In genomic region chr2:147525724-147526489, GRCh38 we compare ENCODE assay signal across 14 cellular contexts.
DNase-seq lines count a peak whose midpoint lies in the region; ATAC-seq and TF ChIP-seq lines count a peak whose summit lies in the region.
"Had no signal": no experiment of that assay in that cellular context is flagged by ENCODE, and none has a peak within 500 bp of the region (broad histone marks: within the 10 kb centered on the region; RNA-seq: fewer than 3 reads in every experiment).

No MANE protein-coding gene starts in this region.

- no peak overlapping the region for H3K27ac Mint-ChIP-seq in activated CD4-positive, alpha-beta T cell treated with anti-CD3 and anti-CD28 coated beads for 36 hours
- H3K27ac Mint-ChIP-seq: stimulated activated effector memory CD8-positive, alpha-beta T cell treated with anti-CD3 and anti-CD28 coated beads, Interleukin-12 subunit alpha, Interleukin-12 subunit beta, amount 100 ng/mL, for 72 hours had no signal

- 16 to 29% (median 25%) methylated on average over 3 of the region's 3 CpGs for WGBS in stomach, 5 donors

- TF ChIP-seq EP300 in stomach (IDR thresholded peaks at IDR 0.05) = no peak

- POLR2A ChIA-PET in activated CD4-positive, alpha-beta T cell treated with anti-CD3 and anti-CD28 coated beads for 36 hours (lab: Charles Lee) = interaction anchor here (0.6 kb wide), 1 partner anchor 137 kb away, joined by 4 read pairs; no protein-coding TSS in a partner anchor

- no peaks in the 10 kb centered on the region for H3K9me3 ChIP-seq in stomach
- H3K9me3 ChIP-seq: SJSA1 had no signal

- TF ChIP-seq CTCF in stomach (IDR thresholded peaks at IDR 0.05) = no peak

- peaks cover 3 to 12% (median 8%) of the 10 kb centered on the region in 4 donors for H3K4me1 ChIP-seq in stomach
- H3K4me1 ChIP-seq: SJSA1 had no signal

- no peaks in the 10 kb centered on the region for H3K9me3 Mint-ChIP-seq in activated CD4-positive, alpha-beta T cell treated with anti-CD3 and anti-CD28 coated beads for 36 hours (ENCODE audit: low read depth)

- intact Hi-C loops in activated CD4-positive, alpha-beta T cell treated with anti-CD3 and anti-CD28 coated beads for 36 hours (cut with DNase I, micrococcal nuclease) = no loop called here
- intact Hi-C loops in stomach (cut with DNase I; ENCODE audit: low total_unique reads) = no loop called here
- intact Hi-C loops in cardiac septum (cut with DNase I) = no loop called here

- H3K27me3 ChIP-seq in stomach = no peaks in the 10 kb centered on the region
- H3K27me3 ChIP-seq: brain microvascular endothelial cell, SJSA1 had no signal

- no peak overlapping the region for H3K4me3 ChIP-seq in stomach
- H3K4me3 ChIP-seq: SJSA1 had no signal

- H3K27ac ChIP-seq in epithelial cell of prostate = peak overlapping the region; percentile 71
- no peak overlapping the region for H3K27ac ChIP-seq in stomach
- H3K27ac ChIP-seq: brain microvascular endothelial cell, SJSA1 had no signal

- DNase-seq in activated CD4-positive, alpha-beta T cell treated with anti-CD3 and anti-CD28 coated beads for 36 hours = no peak
- no peak for DNase-seq in activated CD4-positive, alpha-beta T cell treated with anti-CD3 and anti-CD28 coated beads, Interleukin-2, amount 50 U/mL, for 48 hours
- DNase-seq in NCI-H345 treated with DMSO at 0.1 percent for 48 hours (lab: John Stamatoyannopoulos, UW; ENCODE audit: unreplicated experiment) = peak; percentile 58
- DNase-seq in epithelial cell of prostate (ENCODE audit: low read depth, low spot score) = no peak
- DNase-seq in stomach = peak; percentile 65
- no peak for DNase-seq in globus pallidus (ENCODE audit: low spot score)
- DNase-seq in cardiac septum (ENCODE audit: low spot score) = no peak
- no peak for DNase-seq in NCI-H524 treated with DMSO at 0.1 percent for 48 hours (lab: John Stamatoyannopoulos, UW)
- DNase-seq: activated CD4-positive, CD25-positive, alpha-beta regulatory T cell; activated T-cell treated with anti-CD3 and anti-CD28 coated beads, Interleukin-2, amount 50 U/mL, for 48 hours; brain microvascular endothelial cell; NCI-H187 had no signal

- TF ChIP-seq POLR2A in stomach (IDR thresholded peaks at IDR 0.05) = no peak

- peak; percentile 23 for ATAC-seq in activated CD4-positive, alpha-beta T cell treated with anti-CD3 and anti-CD28 coated beads for 36 hours
- ATAC-seq: stimulated activated effector memory CD8-positive, alpha-beta T cell treated with anti-CD3 and anti-CD28 coated beads, Interleukin-12 subunit alpha, Interleukin-12 subunit beta, amount 100 ng/mL, for 72 hours had no signal

- peaks cover 26% of the 10 kb centered on the region for H3K4me1 Mint-ChIP-seq in activated CD4-positive, alpha-beta T cell treated with anti-CD3 and anti-CD28 coated beads for 36 hours
- H3K4me1 Mint-ChIP-seq: stimulated activated effector memory CD8-positive, alpha-beta T cell treated with anti-CD3 and anti-CD28 coated beads, Interleukin-12 subunit alpha, Interleukin-12 subunit beta, amount 100 ng/mL, for 72 hours had no signal

- H3K36me3 ChIP-seq in stomach = no peaks in the 10 kb centered on the region
- H3K36me3 ChIP-seq: brain microvascular endothelial cell, SJSA1 had no signal

- no peaks in the 10 kb centered on the region for H3K36me3 Mint-ChIP-seq in activated CD4-positive, alpha-beta T cell treated with anti-CD3 and anti-CD28 coated beads for 36 hours (ENCODE audit: low read depth)
- H3K36me3 Mint-ChIP-seq: stimulated activated effector memory CD8-positive, alpha-beta T cell treated with anti-CD3 and anti-CD28 coated beads, Interleukin-12 subunit alpha, Interleukin-12 subunit beta, amount 100 ng/mL, for 72 hours had no signal

- CTCF ChIA-PET in activated CD4-positive, alpha-beta T cell treated with anti-CD3 and anti-CD28 coated beads for 36 hours (lab: Charles Lee) = no interaction called here

- H3K27me3 Mint-ChIP-seq in activated CD4-positive, alpha-beta T cell treated with anti-CD3 and anti-CD28 coated beads for 36 hours = no peaks in the 10 kb centered on the region

- no peak overlapping the region for H3K4me3 Mint-ChIP-seq in activated CD4-positive, alpha-beta T cell treated with anti-CD3 and anti-CD28 coated beads for 36 hours
- H3K4me3 Mint-ChIP-seq: stimulated activated effector memory CD8-positive, alpha-beta T cell treated with anti-CD3 and anti-CD28 coated beads, Interleukin-12 subunit alpha, Interleukin-12 subunit beta, amount 100 ng/mL, for 72 hours had no signal

Comparison
In these comparisons a context has a peak if more than half of its experiments do, and no peak if none do; other contexts are left out.
1. DNase-seq: peak in NCI-H345 treated with DMSO at 0.1 percent for 48 hours (single experiment) and stomach (single experiment); none in activated CD4-positive, alpha-beta T cell treated with anti-CD3 and anti-CD28 coated beads for 36 hours (single experiment), activated CD4-positive, alpha-beta T cell treated with anti-CD3 and anti-CD28 coated beads, Interleukin-2, amount 50 U/mL, for 48 hours (0 of 2), epithelial cell of prostate (single experiment), globus pallidus (single experiment), cardiac septum (single experiment) and NCI-H524 treated with DMSO at 0.1 percent for 48 hours (single experiment).